In the genomic region with DNA sequence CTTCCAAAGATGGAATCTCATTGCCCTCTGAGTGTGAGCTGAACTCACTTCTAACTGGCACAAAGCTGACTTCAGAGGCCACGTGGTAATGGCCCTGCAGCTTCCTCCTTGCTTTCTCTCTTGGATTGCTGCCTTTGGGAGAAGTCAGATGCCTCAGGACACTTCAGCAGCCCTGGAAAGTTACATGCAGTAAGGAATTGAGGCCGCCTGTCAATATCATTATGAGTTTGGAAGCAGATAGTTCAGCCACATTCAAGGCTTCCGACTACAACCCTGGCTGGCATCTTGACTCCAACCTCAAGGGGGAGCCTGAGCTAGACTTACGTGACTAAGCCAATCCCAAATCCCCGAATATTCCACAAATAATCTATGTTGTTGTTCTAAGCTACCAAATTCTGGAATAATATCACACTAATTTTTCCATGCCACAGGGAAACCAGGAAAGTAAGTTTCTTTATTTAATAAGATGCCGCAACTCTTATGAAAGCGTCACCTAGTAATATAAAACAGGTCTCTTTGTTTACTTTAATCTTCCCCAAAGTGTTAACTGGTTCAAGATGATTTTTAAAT, we compare ENCODE assay signal across 8 cellular contexts. TPM values are rescaled to one million over a fixed set of nuclear protein-coding genes. Genes with fewer than 3 reads are reported as not detected.
DNase-seq lines count a peak whose midpoint lies in the region; ATAC-seq and TF ChIP-seq lines count a peak whose summit lies in the region.

No MANE protein-coding gene starts in this region.

- no peak overlapping the region for H3K27ac Mint-ChIP-seq in activated T-helper 1 cell treated with anti-CD3 and anti-CD28 coated beads, Interleukin-12 subunit alpha, Interleukin-12 subunit beta, Interleukin-2, Interleukin-4 antibody, amounts not matched to agents 30 ng/mL and 10 ng/mL and 1 ng/mL, durations not matched to agents 14 hours and 24 hours and 36 hours

- no peak overlapping the region for H3K4me3 Mint-ChIP-seq in activated T-helper 1 cell treated with anti-CD3 and anti-CD28 coated beads, Interleukin-12 subunit alpha, Interleukin-12 subunit beta, Interleukin-2, Interleukin-4 antibody, amounts not matched to agents 30 ng/mL and 10 ng/mL and 1 ng/mL, durations not matched to agents 14 hours and 24 hours and 36 hours

- no peak overlapping the region for H3K4me3 ChIP-seq in rectal smooth muscle tissue (ENCODE audit: low read length)

- no peak overlapping the region for H3K9ac ChIP-seq in rectal smooth muscle tissue (ENCODE audit: low read length)

- no peaks in the 10 kb centered on the region for H3K9me3 Mint-ChIP-seq in activated T-helper 1 cell treated with anti-CD3 and anti-CD28 coated beads, Interleukin-12 subunit alpha, Interleukin-12 subunit beta, Interleukin-2, Interleukin-4 antibody, amounts not matched to agents 30 ng/mL and 10 ng/mL and 1 ng/mL, durations not matched to agents 14 hours and 24 hours and 36 hours

- TF ChIP-seq RAD21 in Ishikawa (IDR thresholded peaks at IDR 0.05; ENCODE audit: low read depth) = peak; percentile 80

- peaks cover 12% of the 10 kb centered on the region for H3K4me1 ChIP-seq in rectal smooth muscle tissue (ENCODE audit: control insufficient read depth, insufficient read depth, low read length)

- H3K27me3 ChIP-seq in rectal smooth muscle tissue (ENCODE audit: control insufficient read depth, insufficient read depth, low read length) = no peaks in the 10 kb centered on the region

- peak; percentile 90 for ATAC-seq in Right ventricle myocardium superior (ENCODE audit: poor library complexity)
- no peak for ATAC-seq in GM18870 (IDR thresholded peaks at IDR 0.05; ENCODE audit: unreplicated experiment)

- no peak for TF ChIP-seq EP300 in Ishikawa (IDR thresholded peaks at IDR 0.05; ENCODE audit: borderline replicate concordance)

- DNase-seq in ELF-1 (ENCODE audit: low read depth, low spot score) (peak; percentile 48), Right ventricle myocardium superior (peak; percentile 51)
- DNase-seq in stimulated activated CD4-positive, alpha-beta T cell treated with anti-CD3 and anti-CD28 coated beads, Interleukin-4, amount 100 ng/mL, for 1 hour = no peak
- DNase-seq in activated T-helper 1 cell treated with anti-CD3 and anti-CD28 coated beads, Interleukin-12 subunit alpha, Interleukin-12 subunit beta, Interleukin-2, Interleukin-4 antibody, amounts not matched to agents 30 ng/mL and 10 ng/mL and 1 ng/mL, durations not matched to agents 14 hours and 24 hours and 36 hours (ENCODE audit: low spot score) = no peak

- H3K27me3 Mint-ChIP-seq in activated T-helper 1 cell treated with anti-CD3 and anti-CD28 coated beads, Interleukin-12 subunit alpha, Interleukin-12 subunit beta, Interleukin-2, Interleukin-4 antibody, amounts not matched to agents 30 ng/mL and 10 ng/mL and 1 ng/mL, durations not matched to agents 14 hours and 24 hours and 36 hours (ENCODE audit: insufficient read depth) = no peaks in the 10 kb centered on the region

- peaks cover 33% of the 10 kb centered on the region for H3K36me3 Mint-ChIP-seq in activated T-helper 1 cell treated with anti-CD3 and anti-CD28 coated beads, Interleukin-12 subunit alpha, Interleukin-12 subunit beta, Interleukin-2, Interleukin-4 antibody, amounts not matched to agents 30 ng/mL and 10 ng/mL and 1 ng/mL, durations not matched to agents 14 hours and 24 hours and 36 hours (ENCODE audit: low read depth)

- peaks cover 10% of the 10 kb centered on the region for H3K36me3 ChIP-seq in rectal smooth muscle tissue (ENCODE audit: control insufficient read depth, insufficient read depth, low read length)

- peak; percentile 78 for TF ChIP-seq CTCF in VCaP (conservative IDR thresholded peaks at IDR 0.05)

- peaks cover 15% of the 10 kb centered on the region for H3K4me1 Mint-ChIP-seq in activated T-helper 1 cell treated with anti-CD3 and anti-CD28 coated beads, Interleukin-12 subunit alpha, Interleukin-12 subunit beta, Interleukin-2, Interleukin-4 antibody, amounts not matched to agents 30 ng/mL and 10 ng/mL and 1 ng/mL, durations not matched to agents 14 hours and 24 hours and 36 hours (ENCODE audit: low read depth)

- peak overlapping the region; percentile 46 for H3K27ac ChIP-seq in VCaP
- peak overlapping the region; percentile 51 for H3K27ac ChIP-seq in rectal smooth muscle tissue (ENCODE audit: low read depth, low read length)

- intact Hi-C loops in Right ventricle myocardium superior (cut with DNase I) = loop anchor here (5.0 to 10.0 kb wide), 2 partner anchors 160 to 252 kb away; no protein-coding TSS in a partner anchor
- intact Hi-C loops in activated T-helper 1 cell treated with anti-CD3 and anti-CD28 coated beads, Interleukin-12 subunit alpha, Interleukin-12 subunit beta, Interleukin-2, Interleukin-4 antibody, amounts not matched to agents 30 ng/mL and 10 ng/mL and 1 ng/mL, durations not matched to agents 14 hours and 24 hours and 36 hours (cut with micrococcal nuclease) = loop anchor here (2.0 kb wide), 1 partner anchor 252 kb away; no protein-coding TSS in a partner anchor

TF ChIP-seq in Ishikawa, 13 proteins besides CTCF, POLR2A, EP300 and RAD21:
- TF ChIP-seq CEBPB (IDR thresholded peaks at IDR 0.05) = no peak
- TF ChIP-seq, protein P1, sequence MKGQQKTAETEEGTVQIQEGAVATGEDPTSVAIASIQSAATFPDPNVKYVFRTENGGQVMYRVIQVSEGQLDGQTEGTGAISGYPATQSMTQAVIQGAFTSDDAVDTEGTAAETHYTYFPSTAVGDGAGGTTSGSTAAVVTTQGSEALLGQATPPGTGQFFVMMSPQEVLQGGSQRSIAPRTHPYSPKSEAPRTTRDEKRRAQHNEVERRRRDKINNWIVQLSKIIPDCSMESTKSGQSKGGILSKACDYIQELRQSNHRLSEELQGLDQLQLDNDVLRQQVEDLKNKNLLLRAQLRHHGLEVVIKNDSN (IDR thresholded peaks at IDR 0.05) = no peak
- no peak for TF ChIP-seq YY1 (IDR thresholded peaks at IDR 0.05; ENCODE audit: low read depth)

RNA-seq across cellular contexts. Expression of a gene that starts 13.6 kb away (rescaled TPM):
- total RNA-seq in Right ventricle myocardium superior = 27.7 TPM
- 36.7 and 50.2 TPM in 2 replicates for total RNA-seq in activated T-helper 1 cell treated with anti-CD3 and anti-CD28 coated beads, Interleukin-12 subunit alpha, Interleukin-12 subunit beta, Interleukin-2, Interleukin-4 antibody, amounts not matched to agents 30 ng/mL and 10 ng/mL and 1 ng/mL, durations not matched to agents 14 hours and 24 hours and 36 hours

RNA-seq across cellular contexts. Expression of a gene that starts 18.0 kb away (rescaled TPM):
- 14.0 TPM for total RNA-seq in Right ventricle myocardium superior
- not detected in 2 replicates for total RNA-seq in activated T-helper 1 cell treated with anti-CD3 and anti-CD28 coated beads, Interleukin-12 subunit alpha, Interleukin-12 subunit beta, Interleukin-2, Interleukin-4 antibody, amounts not matched to agents 30 ng/mL and 10 ng/mL and 1 ng/mL, durations not matched to agents 14 hours and 24 hours and 36 hours

Comparison
In these comparisons a context has a peak if more than half of its experiments do, and no peak if none do; other contexts are left out.
1. DNase-seq: peak in ELF-1 (single experiment) and Right ventricle myocardium superior (single experiment); none in stimulated activated CD4-positive, alpha-beta T cell treated with anti-CD3 and anti-CD28 coated beads, Interleukin-4, amount 100 ng/mL, for 1 hour (single experiment) and activated T-helper 1 cell treated with anti-CD3 and anti-CD28 coated beads, Interleukin-12 subunit alpha, Interleukin-12 subunit beta, Interleukin-2, Interleukin-4 antibody, amounts not matched to agents 30 ng/mL and 10 ng/mL and 1 ng/mL, durations not matched to agents 14 hours and 24 hours and 36 hours (single experiment).
2. RNA of a gene that starts 18.0 kb away (total RNA-seq): 14.0 TPM in Right ventricle myocardium superior (single experiment); not detected in activated T-helper 1 cell treated with anti-CD3 and anti-CD28 coated beads, Interleukin-12 subunit alpha, Interleukin-12 subunit beta, Interleukin-2, Interleukin-4 antibody, amounts not matched to agents 30 ng/mL and 10 ng/mL and 1 ng/mL, durations not matched to agents 14 hours and 24 hours and 36 hours; every median in the first group is over 10 times any median in the second.